In the genomic region with DNA sequence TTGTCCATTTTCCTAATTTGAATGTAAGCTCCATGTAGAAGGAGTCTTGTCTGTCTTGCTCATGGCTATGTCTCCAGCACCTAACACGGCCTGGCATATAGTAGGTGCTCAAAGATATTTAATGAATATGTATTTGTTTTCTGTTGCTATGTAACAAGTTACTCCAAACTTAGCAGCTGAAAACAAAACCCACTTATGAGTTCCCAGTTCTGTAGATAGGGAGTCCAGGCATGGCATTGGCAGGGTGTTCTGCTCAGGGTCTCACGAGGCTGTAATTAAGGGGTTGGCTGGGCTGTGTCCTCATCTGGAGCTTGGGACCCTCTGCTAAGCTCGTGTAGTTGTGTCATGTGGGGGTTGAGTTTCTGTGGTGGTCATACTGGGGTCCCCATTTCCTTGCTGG, we compare ENCODE assay signal across 25 cellular contexts. TPM values are rescaled to one million over a fixed set of nuclear protein-coding genes. Genes with fewer than 3 reads are reported as not detected.
"Had no signal": no experiment of that assay in that cellular context is flagged by ENCODE, and none has a peak within 500 bp of the region (broad histone marks: within the 10 kb centered on the region; RNA-seq: fewer than 3 reads in every experiment).

No MANE protein-coding gene starts in this region.

- H3K9me3 ChIP-seq: lower lobe of right lung, pancreas, prostate gland, right lobe of liver, testis, thyroid gland, transverse colon, vagina had no signal

- DNase-seq: hypothalamus; islet precursor cell; lower lobe of right lung; mammary epithelial cell; mesenchymal stem cell; naive thymus-derived CD8-positive, alpha-beta T cell; nucleus accumbens; pancreas; retina; right lobe of liver; stimulated activated CD4-positive, alpha-beta T cell treated with anti-CD3 and anti-CD28 coated beads, Interleukin-1b, Interleukin-23, amount 100 ng/mL, for 48 hours; stimulated activated CD4-positive, alpha-beta T cell treated with anti-CD3 and anti-CD28 coated beads, Interleukin-2, amount 100 ng/mL, for 48 hours; stimulated activated CD4-positive, alpha-beta T cell treated with anti-CD3 and anti-CD28 coated beads, Interleukin-4, amount 100 ng/mL, for 4 hours; stimulated activated CD8-positive, alpha-beta memory T cell treated with anti-CD3 and anti-CD28 coated beads, Interleukin-4, amount 100 ng/mL, for 48 hours; stimulated activated naive CD4-positive, alpha-beta T cell treated with Interleukin-2 at 50 U/mL for 16 hours; stimulated activated naive CD8-positive, alpha-beta T cell treated with anti-CD3 and anti-CD28 coated beads, Interleukin-15, amount 100 ng/mL, for 72 hours; substantia nigra; testis; thyroid gland; transverse colon; upper lobe of left lung had no signal

- H3K4me3 ChIP-seq: lower lobe of right lung, pancreas, prostate gland, right lobe of liver, smooth muscle cell, testis, thyroid gland, transverse colon, upper lobe of left lung, vagina had no signal

- H3K4me1 ChIP-seq: lower lobe of right lung, pancreas, prostate gland, right lobe of liver, testis, thyroid gland, transverse colon, upper lobe of left lung, vagina had no signal

- FAIRE-seq: pancreas had no signal

- H3K27me3 ChIP-seq: pancreas, right lobe of liver, testis, thyroid gland, upper lobe of left lung, vagina had no signal

- H3K36me3 ChIP-seq: lower lobe of right lung, pancreas, prostate gland, right lobe of liver, thyroid gland, transverse colon, upper lobe of left lung, vagina had no signal

- ATAC-seq: lower lobe of right lung; naive thymus-derived CD8-positive, alpha-beta T cell; pancreas; right lobe of liver; stimulated activated memory B cell treated with anti-CD40 and anti-IgM and Interleukin-4, amounts not matched to agents 10 μg/mL and 1 μg/mL and 100 μg/mL, for 72 hours; stimulated activated naive CD8-positive, alpha-beta T cell treated with anti-CD3 and anti-CD28 coated beads, Interleukin-15, amount 100 ng/mL, for 72 hours had no signal

- H3K27ac ChIP-seq: lower lobe of right lung, pancreas, prostate gland, right lobe of liver, testis, thyroid gland, transverse colon, upper lobe of left lung, vagina had no signal

RNA-seq across cellular contexts. Expression of a gene that starts 14.9 kb away (rescaled TPM):
- total RNA-seq: naive thymus-derived CD8-positive, alpha-beta T cell; smooth muscle cell had no signal
- polyA plus RNA-seq: naive thymus-derived CD8-positive, alpha-beta T cell had no signal
